Comparison of ENCODE assay signal across 28 cellular contexts in the genomic region with DNA sequence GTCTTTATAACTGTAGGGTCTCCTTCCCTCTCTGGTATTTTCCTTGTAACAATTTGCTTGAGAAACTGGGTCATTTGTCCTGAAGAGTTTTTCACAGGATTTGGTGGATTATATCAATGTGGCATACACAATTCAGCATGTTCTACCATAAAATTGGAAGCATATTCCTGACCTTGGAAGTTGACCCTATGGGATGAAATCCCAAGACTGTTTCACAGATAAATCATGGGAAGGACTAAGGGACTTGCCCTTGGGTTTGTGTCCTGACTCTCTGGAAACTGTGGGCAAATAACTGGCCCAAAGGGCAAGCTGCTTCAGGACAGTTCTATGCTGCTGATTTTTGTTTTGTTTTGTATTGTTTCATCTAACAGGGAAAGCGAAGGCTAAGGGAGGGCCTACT.
"Had no signal": no experiment of that assay in that cellular context is flagged by ENCODE, and none has a peak within 500 bp of the region (broad histone marks: within the 10 kb centered on the region; RNA-seq: fewer than 3 reads in every experiment).

No MANE protein-coding gene starts in this region.

- H3K27me3 ChIP-seq: colonic mucosa, esophagus muscularis mucosa, esophagus squamous epithelium, foreskin keratinocyte, gastrocnemius medialis, gastroesophageal sphincter, heart left ventricle, heart right ventricle had no signal

- H3K36me3 ChIP-seq: colonic mucosa, esophagus muscularis mucosa, esophagus squamous epithelium, gastrocnemius medialis, gastroesophageal sphincter, heart right ventricle had no signal

- H3K27ac ChIP-seq: colonic mucosa, coronary artery, dorsolateral prefrontal cortex, epithelial cell of prostate, esophagus muscularis mucosa, foreskin keratinocyte, gastrocnemius medialis, gastroesophageal sphincter, heart left ventricle, heart right ventricle had no signal

- H3K9me3 ChIP-seq: colonic mucosa, esophagus muscularis mucosa, esophagus squamous epithelium, gastrocnemius medialis, gastroesophageal sphincter, heart left ventricle, heart right ventricle had no signal

- DNase-seq: colonic mucosa; cortex of kidney; dermis blood vessel endothelial cell; dorsolateral prefrontal cortex; effector CD4-positive, alpha-beta T cell; effector CD8-positive, alpha-beta T cell; effector memory CD4-positive, alpha-beta T cell; effector memory CD8-positive, alpha-beta T cell; endodermal cell; erythroblast; esophagus squamous epithelium; foreskin fibroblast; foreskin keratinocyte; foreskin melanocyte; gastrocnemius medialis; glutamatergic neuron; head of caudate nucleus; heart left ventricle; heart right ventricle had no signal

- ATAC-seq: effector memory CD8-positive, alpha-beta T cell; esophagus mucosa; foreskin keratinocyte; gastrocnemius medialis; gastroesophageal sphincter; heart left ventricle; heart right ventricle had no signal

- H3K4me3 ChIP-seq: colonic mucosa, coronary artery, dorsolateral prefrontal cortex, esophagus muscularis mucosa, esophagus squamous epithelium, gastrocnemius medialis, gastroesophageal sphincter, heart left ventricle, heart right ventricle had no signal

- H3K4me1 ChIP-seq: colonic mucosa, esophagus muscularis mucosa, foreskin keratinocyte, gastrocnemius medialis, gastroesophageal sphincter, heart left ventricle, heart right ventricle had no signal

- FAIRE-seq: colon, endometrium, endothelial cell of umbilical vein, frontal cortex had no signal
